ENCODE assay signal across 8 cellular contexts in the genomic region with DNA sequence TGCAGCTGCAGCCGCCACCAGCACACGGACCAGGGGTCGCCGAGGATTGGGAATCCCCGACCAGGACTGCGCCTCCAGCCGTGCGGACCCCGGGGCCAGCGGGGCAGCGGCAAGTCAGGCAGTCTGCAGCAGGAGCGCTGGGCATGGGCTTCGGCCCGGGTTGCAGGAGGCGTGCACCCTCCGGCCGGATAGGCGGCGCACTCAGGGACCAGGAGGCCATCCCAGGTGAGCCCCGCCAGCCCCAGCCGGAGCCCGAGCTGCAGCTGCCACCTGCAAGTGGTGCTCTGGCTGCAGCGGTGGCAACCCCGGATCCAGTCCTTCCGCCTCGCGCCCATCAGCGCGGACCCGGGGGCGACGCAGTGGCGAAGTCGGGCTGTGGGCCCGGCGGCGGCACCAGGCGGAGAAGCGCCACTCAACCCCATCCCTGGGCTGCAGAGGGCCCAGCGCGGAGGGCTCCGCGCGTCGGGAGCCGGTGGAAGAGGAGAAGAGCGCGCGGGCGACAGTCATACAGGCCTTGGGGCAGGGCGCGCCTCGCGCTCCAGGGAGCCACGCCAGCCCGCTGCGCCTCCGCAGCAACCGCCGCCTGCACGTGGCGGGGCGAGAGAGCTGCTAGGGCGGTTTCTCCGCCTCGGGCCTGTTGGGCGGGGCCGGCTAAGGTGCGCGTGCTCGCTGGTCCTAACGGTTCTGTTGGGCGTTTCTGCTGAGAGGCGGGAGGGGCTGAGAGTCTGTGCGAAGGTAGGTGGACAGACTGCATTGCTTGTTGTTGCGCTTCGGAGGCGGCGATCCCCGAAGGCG.
DNase-seq lines count a peak whose midpoint lies in the region; ATAC-seq lines count a peak whose summit lies in the region.

No MANE protein-coding gene starts in this region.

- peaks cover 4 to 21% of the 10 kb centered on the region in 2 donors for H3K27me3 Mint-ChIP-seq in T-cell
- peaks cover 17 to 32% of the 10 kb centered on the region in 2 donors for H3K27me3 Mint-ChIP-seq in effector memory CD8-positive, alpha-beta T cell

- peaks cover 10% of the 10 kb centered on the region for H3K4me1 ChIP-seq in thymus (ENCODE audit: control insufficient read depth, insufficient read depth, low read length)

- CTCF ChIA-PET in T-cell (lab: Charles Lee): interaction anchor here in 1 of 2 donors (1.7 kb wide), 1 partner anchor 14 kb away, joined by 3 read pairs; no protein-coding TSS in a partner anchor

- H3K9me3 ChIP-seq in thymus (ENCODE audit: control insufficient read depth): no peaks in the 10 kb centered on the region

- peaks cover 3 to 8% (median 5%) of the 10 kb centered on the region in 3 donors for H3K4me1 Mint-ChIP-seq in T-cell
- H3K4me1 Mint-ChIP-seq in effector memory CD8-positive, alpha-beta T cell (ENCODE audit: low read depth in 2 of 2): peaks cover 0 to 3% of the 10 kb centered on the region in 2 donors

- WGBS in thymus: 3% methylated on average over 81 of the region's 81 CpGs

- peaks cover 3% of the 10 kb centered on the region for H3K36me3 Mint-ChIP-seq in T-cell
- H3K36me3 Mint-ChIP-seq in effector memory CD8-positive, alpha-beta T cell (ENCODE audit: insufficient read depth): no peaks in the 10 kb centered on the region

- ATAC-seq in HG03175 (IDR thresholded peaks at IDR 0.05; ENCODE audit: unreplicated experiment): peak; percentile 47
- ATAC-seq in T-cell (replicated peaks in 1 of 4): peak; percentile 78 to 91 (median 86)
- ATAC-seq in effector memory CD8-positive, alpha-beta T cell (replicated peaks): no peak

- POLR2A ChIA-PET in T-cell (lab: Charles Lee): no interaction called here

- peak overlapping the region; percentile 57 for H3K4me3 ChIP-seq in thymus (ENCODE audit: low read length)

- H3K27ac ChIP-seq in thymus (ENCODE audit: low read depth): peak overlapping the region; percentile 93

- H3K4me3 Mint-ChIP-seq in T-cell: peak overlapping the region; percentile 72 to 89 (median 80)
- H3K4me3 Mint-ChIP-seq in effector memory CD8-positive, alpha-beta T cell: peak overlapping the region in 1 of 2 donors; percentile 18

- peak overlapping the region; percentile 27 to 44 for H3K27ac Mint-ChIP-seq in T-cell
- no peak overlapping the region for H3K27ac Mint-ChIP-seq in effector memory CD8-positive, alpha-beta T cell

- H3K36me3 ChIP-seq in thymus (ENCODE audit: control insufficient read depth, insufficient read depth): no peaks in the 10 kb centered on the region

- DNase-seq in DMS153 treated with DMSO at 0.1 percent for 48 hours (lab: John Stamatoyannopoulos, UW; ENCODE audit: unreplicated experiment) (peak; percentile 57), T-cell (peak in 27 of 34 experiments; percentile 2 to 58 (median 28)), dermis microvascular lymphatic vessel endothelial cell (ENCODE audit: low read depth in 2 of 2) (peak; percentile 30 to 83), middle frontal gyrus (ENCODE audit: extremely low spot score, low spot score) (peak; percentile 20)
- DNase-seq in central memory CD4-positive, alpha-beta T cell: no peak
- no peak for DNase-seq in effector memory CD8-positive, alpha-beta T cell

- H3K9me3 Mint-ChIP-seq in T-cell: peaks cover 0 to 3% (median 0%) of the 10 kb centered on the region in 3 donors
- H3K9me3 Mint-ChIP-seq in effector memory CD8-positive, alpha-beta T cell: no peaks in the 10 kb centered on the region

- no peaks in the 10 kb centered on the region for H3K27me3 ChIP-seq in thymus (ENCODE audit: control insufficient read depth, insufficient read depth)

Comparison
In these comparisons a context has a peak if more than half of its experiments do, and no peak if none do; other contexts are left out.
1. DNase-seq: peak in DMS153 treated with DMSO at 0.1 percent for 48 hours (single experiment), T-cell (27 of 34), dermis microvascular lymphatic vessel endothelial cell (2 of 2) and middle frontal gyrus (single experiment); none in central memory CD4-positive, alpha-beta T cell (single experiment) and effector memory CD8-positive, alpha-beta T cell (0 of 3).
2. H3K27ac Mint-ChIP-seq: peak in T-cell (2 of 2); none in effector memory CD8-positive, alpha-beta T cell (0 of 2).